Comparison of ENCODE assay signal across 24 cellular contexts in genomic region chr12:77072833-77073495, GRCh38. TPM values are rescaled to one million over a fixed set of nuclear protein-coding genes. Genes with fewer than 3 reads are reported as not detected.
DNase-seq lines count a peak whose midpoint lies in the region; ATAC-seq, FAIRE-seq and TF ChIP-seq lines count a peak whose summit lies in the region.
"Had no signal": no experiment of that assay in that cellular context is flagged by ENCODE, and none has a peak within 500 bp of the region (broad histone marks: within the 10 kb centered on the region; RNA-seq: fewer than 3 reads in every experiment).

No MANE protein-coding gene starts in this region.

- no peaks in the 10 kb centered on the region for H3K4me1 ChIP-seq in tibial nerve

- DNase-seq in EL (peak; percentile 11), astrocyte of the spinal cord (ENCODE audit: low read depth, low spot score) (peak; percentile 48), osteocyte (ENCODE audit: extremely low spot score, unreplicated experiment) (no peak), ureter (ENCODE audit: low spot score) (no peak), tibial nerve (ENCODE audit: low spot score in 2 of 2) (no peak), GM12892 (ENCODE audit: insufficient read length) (no peak)
- DNase-seq: C1 segment of cervical spinal cord; CD8-positive, alpha-beta memory T cell; HFFc6; Karpas-422; MM.1S; NCI-H1092; NCI-H1436 treated with DMSO at 0.1 percent for 48 hours; NCI-H2029; NCI-H446 treated with DMSO at 0.1 percent for 48 hours; NCI-H748 treated with DMSO at 0.1 percent for 48 hours; NK-92 treated with Interleukin-12 subunit alpha and Interleukin-12 subunit beta, amount 100 ng/mL, for 24 hours had no signal

- H3K27ac Mint-ChIP-seq in osteocyte (ENCODE audit: unreplicated experiment) = peak overlapping the region; percentile 23
- H3K27ac Mint-ChIP-seq: CD8-positive, alpha-beta memory T cell; HFFc6; IgD-negative memory B cell had no signal

- H3K36me3 Mint-ChIP-seq in osteocyte (ENCODE audit: unreplicated experiment) = no peaks in the 10 kb centered on the region
- H3K36me3 Mint-ChIP-seq: CD8-positive, alpha-beta memory T cell; IgD-negative memory B cell had no signal

- no peaks in the 10 kb centered on the region for H3K27me3 ChIP-seq in tibial nerve

- TF ChIP-seq POLR2A in tibial nerve (IDR thresholded peaks at IDR 0.05) (no peak), GM12892 (IDR thresholded peaks at IDR 0.05; ENCODE audit: low read depth, low read length) (no peak)

- H3K27me3 Mint-ChIP-seq in osteocyte (ENCODE audit: unreplicated experiment) = peaks cover 8% of the 10 kb centered on the region

- peaks cover 26% of the 10 kb centered on the region for H3K4me1 Mint-ChIP-seq in osteocyte (ENCODE audit: unreplicated experiment)
- H3K4me1 Mint-ChIP-seq: CD8-positive, alpha-beta memory T cell; IgD-negative memory B cell had no signal

- H3K4me3 ChIP-seq in astrocyte of the spinal cord (ENCODE audit: low read depth, low read length) (no peak overlapping the region), tibial nerve (no peak overlapping the region)

- no peak overlapping the region for H3K4me3 Mint-ChIP-seq in osteocyte (ENCODE audit: unreplicated experiment)
- H3K4me3 Mint-ChIP-seq: CD8-positive, alpha-beta memory T cell; HFFc6; IgD-negative memory B cell had no signal

- ATAC-seq in GM21423 (IDR thresholded peaks at IDR 0.05; ENCODE audit: unreplicated experiment) = peak; percentile 21
- ATAC-seq: Right ventricle myocardium inferior had no signal

- no peak overlapping the region for H3K27ac ChIP-seq in tibial nerve
- H3K27ac ChIP-seq: HL-60 had no signal

- H3K9me3 ChIP-seq in tibial nerve = no peaks in the 10 kb centered on the region

- no peaks in the 10 kb centered on the region for H3K9me3 Mint-ChIP-seq in osteocyte (ENCODE audit: unreplicated experiment)
- H3K9me3 Mint-ChIP-seq: CD8-positive, alpha-beta memory T cell; HFFc6 had no signal

- no peak for TF ChIP-seq EP300 in tibial nerve (IDR thresholded peaks at IDR 0.05)

- 75% methylated on average over 3 of the region's 3 CpGs for WGBS in tibial nerve, 2 donors

- no peak for FAIRE-seq in GM12892 (lab: Jason Lieb, UNC)
- FAIRE-seq: D721Med, H54, RCC 7860 had no signal

- in situ Hi-C loops in astrocyte of the spinal cord (cut with HindIII; ENCODE audit: low sequenced_read_pairs) = no loop called here

- no peaks in the 10 kb centered on the region for H3K36me3 ChIP-seq in tibial nerve

- TF ChIP-seq CTCF in astrocyte of the spinal cord (IDR thresholded peaks at IDR 0.05; ENCODE audit: low read depth, low read length) (no peak), osteocyte (IDR thresholded peaks at IDR 0.05) (no peak), tibial nerve (IDR thresholded peaks at IDR 0.05) (no peak)

RNA-seq across cellular contexts. Expression of gene E2F7, which starts 7.6 kb away (rescaled TPM):
- total RNA-seq in osteocyte = 2.6 and 3.0 TPM in 2 replicates
- total RNA-seq in ureter = 1.7 TPM
- total RNA-seq in tibial nerve = under 1 TPM in 2 of 4 donors, not detected in 2; under 0.01 to 0.39 TPM
- 13.0 TPM for polyA plus RNA-seq in GM12892 (2012; ENCODE audit: missing spikeins)
- polyA plus RNA-seq: CD8-positive, alpha-beta memory T cell; IgD-negative memory B cell had no signal

Comparison
In these comparisons a context has a peak if more than half of its experiments do, and no peak if none do; other contexts are left out.
1. DNase-seq: peak in EL (single experiment) and astrocyte of the spinal cord (single experiment); none in osteocyte (single experiment), ureter (single experiment), tibial nerve (0 of 2) and GM12892 (single experiment).